ENCODE assay signal across 8 cellular contexts in genomic region chr6:124961468-124961783, GRCh38. TPM values are rescaled to one million over a fixed set of nuclear protein-coding genes. Genes with fewer than 3 reads are reported as not detected.
DNase-seq lines count a peak whose midpoint lies in the region; ATAC-seq and TF ChIP-seq lines count a peak whose summit lies in the region.

No MANE protein-coding gene starts in this region.

- no peak for ATAC-seq in central memory CD8-positive, alpha-beta T cell (replicated peaks; ENCODE audit: extremely low read depth, poor library complexity, severe bottlenecking)
- no peak for ATAC-seq in HG02623 (IDR thresholded peaks at IDR 0.05; ENCODE audit: unreplicated experiment)

- H3K27ac ChIP-seq in mesodermal cell (ENCODE audit: low read depth, low read length, severe bottlenecking) (peak overlapping the region; percentile 64), tibial nerve (peak overlapping the region; percentile 90 to 97 (median 96))

- no peak overlapping the region for H3K27ac Mint-ChIP-seq in activated T-cell treated with anti-CD3 and anti-CD28 coated beads, Interleukin-2, amount 50 U/mL, for 24 hours
- H3K27ac Mint-ChIP-seq in central memory CD8-positive, alpha-beta T cell (ENCODE audit: low read depth) = no peak overlapping the region

- TF ChIP-seq EP300 in tibial nerve (IDR thresholded peaks at IDR 0.05) = no peak

- H3K4me3 ChIP-seq in mesodermal cell (ENCODE audit: extremely low read depth, insufficient read depth, low read length, poor library complexity, severe bottlenecking) = peak overlapping the region; percentile 73
- peak overlapping the region; percentile 71 to 91 (median 86) for H3K4me3 ChIP-seq in tibial nerve

- H3K36me3 ChIP-seq in mesodermal cell (ENCODE audit: control insufficient read depth, insufficient read depth, low read length) = no peaks in the 10 kb centered on the region
- H3K36me3 ChIP-seq in tibial nerve = no peaks in the 10 kb centered on the region

- peak overlapping the region; percentile 70 for H3K4me3 Mint-ChIP-seq in activated T-cell treated with anti-CD3 and anti-CD28 coated beads, Interleukin-2, amount 50 U/mL, for 24 hours
- peak overlapping the region; percentile 60 for H3K4me3 Mint-ChIP-seq in central memory CD8-positive, alpha-beta T cell

- no peaks in the 10 kb centered on the region for H3K9me3 ChIP-seq in mesodermal cell (ENCODE audit: control insufficient read depth, low read length)
- no peaks in the 10 kb centered on the region for H3K9me3 ChIP-seq in tibial nerve

- H3K36me3 Mint-ChIP-seq in activated T-cell treated with anti-CD3 and anti-CD28 coated beads, Interleukin-2, amount 50 U/mL, for 24 hours (ENCODE audit: low read depth) = no peaks in the 10 kb centered on the region
- H3K36me3 Mint-ChIP-seq in central memory CD8-positive, alpha-beta T cell (ENCODE audit: insufficient read depth) = no peaks in the 10 kb centered on the region

- no CpG with 5 or more reads among the region's 6 CpGs for WGBS in mesodermal cell (ENCODE audit: insufficient coverage in 2 of 2), 2 experiments
- 5 to 6% methylated on average over 6 of the region's 6 CpGs for WGBS in tibial nerve, 2 donors

- no peak for TF ChIP-seq CTCF in tibial nerve (IDR thresholded peaks at IDR 0.05)

- H3K27me3 ChIP-seq in tibial nerve = no peaks in the 10 kb centered on the region

- H3K9me3 Mint-ChIP-seq in activated T-cell treated with anti-CD3 and anti-CD28 coated beads, Interleukin-2, amount 50 U/mL, for 24 hours = no peaks in the 10 kb centered on the region
- H3K9me3 Mint-ChIP-seq in central memory CD8-positive, alpha-beta T cell = peaks cover 9% of the 10 kb centered on the region

- H3K4me1 ChIP-seq in mesodermal cell (ENCODE audit: control insufficient read depth, insufficient read depth, low read length, poor library complexity, severe bottlenecking) = peaks cover 7% of the 10 kb centered on the region
- H3K4me1 ChIP-seq in tibial nerve = peaks cover 0 to 40% (median 12%) of the 10 kb centered on the region in 4 donors

- DNase-seq in activated T-cell treated with anti-CD3 and anti-CD28 coated beads, Interleukin-2, amount 50 U/mL, for 24 hours = no peak
- DNase-seq in activated T-cell treated with anti-CD3 and anti-CD28 coated beads, Interleukin-2, amount 50 U/mL, for 48 hours = no peak
- DNase-seq in central memory CD8-positive, alpha-beta T cell (ENCODE audit: low spot score in 2 of 2) = no peak
- DNase-seq in tibial nerve (ENCODE audit: low spot score in 2 of 2) (no peak), 8988T (no peak), COLO829 (ENCODE audit: low spot score) (no peak)

- H3K27me3 Mint-ChIP-seq in activated T-cell treated with anti-CD3 and anti-CD28 coated beads, Interleukin-2, amount 50 U/mL, for 24 hours = peaks cover 63% of the 10 kb centered on the region
- H3K27me3 Mint-ChIP-seq in central memory CD8-positive, alpha-beta T cell = peaks cover 38% of the 10 kb centered on the region

- peaks cover 24% of the 10 kb centered on the region for H3K4me1 Mint-ChIP-seq in activated T-cell treated with anti-CD3 and anti-CD28 coated beads, Interleukin-2, amount 50 U/mL, for 24 hours (ENCODE audit: low read depth)
- peaks cover 6% of the 10 kb centered on the region for H3K4me1 Mint-ChIP-seq in central memory CD8-positive, alpha-beta T cell

- TF ChIP-seq POLR2A in tibial nerve (IDR thresholded peaks at IDR 0.05) = no peak

RNA-seq across cellular contexts. Expression of gene RNF217, which starts 0.8 kb away (rescaled TPM):
- polyA plus RNA-seq in mesodermal cell (2013, experiment 1 of 2) = 13.2 TPM
- 11.8 TPM for polyA plus RNA-seq in mesodermal cell (2013, experiment 2 of 2)
- 10 to 100 TPM; 26.7 to 40.2 (median 35.5) TPM for total RNA-seq in tibial nerve
